ENCODE assay signal across 23 cellular contexts in genomic region chr5:33888582-33888981, GRCh38. TPM values are rescaled to one million over a fixed set of nuclear protein-coding genes. Genes with fewer than 3 reads are reported as not detected.
DNase-seq lines count a peak whose midpoint lies in the region; ATAC-seq, FAIRE-seq and TF ChIP-seq lines count a peak whose summit lies in the region.
"Had no signal": no experiment of that assay in that cellular context is flagged by ENCODE, and none has a peak within 500 bp of the region (broad histone marks: within the 10 kb centered on the region; RNA-seq: fewer than 3 reads in every experiment).

No MANE protein-coding gene starts in this region.

- H3K4me3 Mint-ChIP-seq in activated CD8-positive, alpha-beta T cell treated with anti-CD3 and anti-CD28 coated beads, Interleukin-2, amount 10 ng/mL, durations not matched to agents 7 days and 5 days, result no peak overlapping the region
- H3K4me3 Mint-ChIP-seq: activated naive CD8-positive, alpha-beta T cell treated with anti-CD3 and anti-CD28 coated beads for 36 hours; activated T-helper 17 cell treated with anti-CD3 and anti-CD28 coated beads, Interleukin-2, amount 50 U/mL, for 72 hours; neural progenitor cell; stimulated activated naive CD8-positive, alpha-beta T cell treated with anti-CD3 and anti-CD28 coated beads, Interleukin-15, Interleukin-2, amounts not matched to agents 100 ng/mL and 50 ng/mL, for 24 hours had no signal

- intact Hi-C loops in kidney (cut with DNase I), result no loop called here

- ATAC-seq in activated CD8-positive, alpha-beta T cell treated with anti-CD3 and anti-CD28 coated beads, Interleukin-2, amount 10 ng/mL, durations not matched to agents 7 days and 5 days, result no peak
- no peak for ATAC-seq in GM18505 (IDR thresholded peaks at IDR 0.05; ENCODE audit: unreplicated experiment)
- ATAC-seq: activated T-helper 17 cell treated with anti-CD3 and anti-CD28 coated beads, Interleukin-2, amount 50 U/mL, for 72 hours; left lung; mucosa of descending colon; Right ventricle myocardium inferior had no signal

- no peaks in the 10 kb centered on the region for H3K36me3 ChIP-seq in subcutaneous abdominal adipose tissue (ENCODE audit: control insufficient read depth in 5 of 5, insufficient read depth in 5 of 5, low read length in 5 of 5)
- H3K36me3 ChIP-seq in kidney (ENCODE audit: control insufficient read depth in 1 of 2, insufficient read depth in 2 of 2, low read length in 2 of 2), result no peaks in the 10 kb centered on the region
- H3K36me3 ChIP-seq: left lung, neural progenitor cell had no signal

- POLR2A ChIA-PET in activated CD8-positive, alpha-beta T cell treated with anti-CD3 and anti-CD28 coated beads, Interleukin-2, amount 10 ng/mL, durations not matched to agents 7 days and 5 days (lab: Charles Lee), result no interaction called here

- TF ChIP-seq CTCF in fibroblast of the aortic adventitia (IDR thresholded peaks at IDR 0.05; ENCODE audit: insufficient read depth, low read length) (no peak), kidney (IDR thresholded peaks at IDR 0.05; ENCODE audit: borderline replicate concordance, extremely low read depth, insufficient read depth) (no peak)

- peak overlapping the region; percentile 23 for H3K4me3 ChIP-seq in fibroblast of the aortic adventitia (ENCODE audit: low read depth, low read length)
- peak overlapping the region in 3 of 5 donors; percentile 29 to 38 (median 36) for H3K4me3 ChIP-seq in subcutaneous abdominal adipose tissue (ENCODE audit: low read depth in 1 of 5, low read length in 5 of 5)
- H3K4me3 ChIP-seq in kidney (ENCODE audit: low read length in 2 of 2), result no peak overlapping the region
- H3K4me3 ChIP-seq: left lung, mucosa of descending colon, neural progenitor cell had no signal

- H3K9me3 ChIP-seq in subcutaneous abdominal adipose tissue (ENCODE audit: control insufficient read depth in 5 of 5, low read length in 5 of 5) (no peaks in the 10 kb centered on the region), kidney (ENCODE audit: control insufficient read depth in 1 of 2, low read length in 2 of 2) (no peaks in the 10 kb centered on the region)
- H3K9me3 ChIP-seq: left lung, mucosa of descending colon had no signal

- H3K9me3 Mint-ChIP-seq in activated CD8-positive, alpha-beta T cell treated with anti-CD3 and anti-CD28 coated beads, Interleukin-2, amount 10 ng/mL, durations not matched to agents 7 days and 5 days (ENCODE audit: insufficient read depth), result no peaks in the 10 kb centered on the region
- H3K9me3 Mint-ChIP-seq: activated naive CD8-positive, alpha-beta T cell treated with anti-CD3 and anti-CD28 coated beads for 36 hours; activated T-helper 17 cell treated with anti-CD3 and anti-CD28 coated beads, Interleukin-2, amount 50 U/mL, for 72 hours; neural progenitor cell; stimulated activated naive CD8-positive, alpha-beta T cell treated with anti-CD3 and anti-CD28 coated beads, Interleukin-15, Interleukin-2, amounts not matched to agents 100 ng/mL and 50 ng/mL, for 24 hours had no signal

- peak overlapping the region in 1 of 5 donors; percentile 44 for H3K9ac ChIP-seq in subcutaneous abdominal adipose tissue (ENCODE audit: low read length in 5 of 5)
- no peak overlapping the region for H3K9ac ChIP-seq in kidney (ENCODE audit: low read length in 2 of 2)
- H3K9ac ChIP-seq: neural progenitor cell had no signal

- TF ChIP-seq POLR2A in GM18505 (IDR thresholded peaks at IDR 0.05; ENCODE audit: borderline replicate concordance, extremely low read depth, insufficient read depth, insufficient read length), result no peak

- H3K27me3 Mint-ChIP-seq in activated CD8-positive, alpha-beta T cell treated with anti-CD3 and anti-CD28 coated beads, Interleukin-2, amount 10 ng/mL, durations not matched to agents 7 days and 5 days (ENCODE audit: low read depth), result peaks cover 36% of the 10 kb centered on the region

- DNase-seq in HCEC 1CT, result peak; percentile 57
- DNase-seq in amniotic epithelial cell (ENCODE audit: low read depth), result peak; percentile 69
- peak; percentile 83 for DNase-seq in fibroblast of the aortic adventitia (ENCODE audit: low read depth)
- no peak for DNase-seq in kidney
- DNase-seq in activated CD8-positive, alpha-beta T cell treated with anti-CD3 and anti-CD28 coated beads, Interleukin-2, amount 10 ng/mL, durations not matched to agents 7 days and 5 days, result no peak
- DNase-seq: activated naive CD8-positive, alpha-beta T cell treated with anti-CD3 and anti-CD28 coated beads for 36 hours; glutamatergic neuron; left lung; mucosa of descending colon; NCI-H1694 treated with DMSO at 0.1 percent for 48 hours; stimulated activated CD4-positive, alpha-beta T cell treated with anti-CD3 and anti-CD28 coated beads, Interleukin-4, amount 100 ng/mL, for 24 hours; trophoblast cell had no signal

- H3K27ac ChIP-seq in subcutaneous abdominal adipose tissue (ENCODE audit: low read depth, low read length), result peak overlapping the region; percentile 92
- H3K27ac ChIP-seq in kidney (ENCODE audit: low read depth in 2 of 2, low read length in 2 of 2), result no peak overlapping the region
- H3K27ac ChIP-seq: neural progenitor cell had no signal

- CTCF ChIA-PET in activated CD8-positive, alpha-beta T cell treated with anti-CD3 and anti-CD28 coated beads, Interleukin-2, amount 10 ng/mL, durations not matched to agents 7 days and 5 days (lab: Charles Lee), result no interaction called here

- H3K4me1 ChIP-seq in subcutaneous abdominal adipose tissue (ENCODE audit: control insufficient read depth in 5 of 5, insufficient read depth in 5 of 5, low read length in 5 of 5) (peaks cover 13 to 79% (median 63%) of the 10 kb centered on the region in 5 donors), kidney (ENCODE audit: control insufficient read depth in 1 of 2, insufficient read depth in 1 of 2, low read depth in 1 of 2, low read length in 2 of 2) (peaks cover 0 to 7% of the 10 kb centered on the region in 2 donors)
- H3K4me1 ChIP-seq: left lung had no signal

- H3K36me3 Mint-ChIP-seq in activated CD8-positive, alpha-beta T cell treated with anti-CD3 and anti-CD28 coated beads, Interleukin-2, amount 10 ng/mL, durations not matched to agents 7 days and 5 days (ENCODE audit: low read depth), result no peaks in the 10 kb centered on the region
- H3K36me3 Mint-ChIP-seq: activated naive CD8-positive, alpha-beta T cell treated with anti-CD3 and anti-CD28 coated beads for 36 hours; neural progenitor cell had no signal

- no peak for FAIRE-seq in kidney (lab: Jason Lieb, UNC)
- FAIRE-seq: bronchial epithelial cell had no signal

- peaks cover 2% of the 10 kb centered on the region for H3K4me1 Mint-ChIP-seq in activated CD8-positive, alpha-beta T cell treated with anti-CD3 and anti-CD28 coated beads, Interleukin-2, amount 10 ng/mL, durations not matched to agents 7 days and 5 days (ENCODE audit: low read depth)

- H3K27me3 ChIP-seq in subcutaneous abdominal adipose tissue (ENCODE audit: control insufficient read depth in 5 of 5, insufficient read depth in 4 of 5, low read length in 5 of 5), result peaks cover 0 to 3% (median 0%) of the 10 kb centered on the region in 5 donors
- H3K27me3 ChIP-seq: neural progenitor cell had no signal

- no peak overlapping the region for H3K27ac Mint-ChIP-seq in activated CD8-positive, alpha-beta T cell treated with anti-CD3 and anti-CD28 coated beads, Interleukin-2, amount 10 ng/mL, durations not matched to agents 7 days and 5 days
- H3K27ac Mint-ChIP-seq: activated naive CD8-positive, alpha-beta T cell treated with anti-CD3 and anti-CD28 coated beads for 36 hours; activated T-helper 17 cell treated with anti-CD3 and anti-CD28 coated beads, Interleukin-2, amount 50 U/mL, for 72 hours; neural progenitor cell; stimulated activated naive CD8-positive, alpha-beta T cell treated with anti-CD3 and anti-CD28 coated beads, Interleukin-15, Interleukin-2, amounts not matched to agents 100 ng/mL and 50 ng/mL, for 24 hours had no signal

RNA-seq across cellular contexts. Expression of gene ADAMTS12, which starts 3.2 kb away (rescaled TPM):
- total RNA-seq in fibroblast of the aortic adventitia (ENCODE audit: low replicate concordance) (13.0 and 21.8 TPM in 2 replicates), kidney (2.0 TPM)
- 0.75 TPM for polyA plus RNA-seq in kidney (ENCODE audit: insufficient read depth, low read depth, low replicate concordance)
- not detected for total RNA-seq in activated CD8-positive, alpha-beta T cell treated with anti-CD3 and anti-CD28 coated beads, Interleukin-2, amount 10 ng/mL, durations not matched to agents 7 days and 5 days
- total RNA-seq: activated naive CD8-positive, alpha-beta T cell treated with anti-CD3 and anti-CD28 coated beads for 36 hours; activated T-helper 17 cell treated with anti-CD3 and anti-CD28 coated beads, Interleukin-2, amount 50 U/mL, for 72 hours; pulmonary artery endothelial cell had no signal

RNA-seq across cellular contexts. Expression of gene RXFP3, which starts 47.6 kb away (rescaled TPM):
- total RNA-seq in fibroblast of the aortic adventitia (ENCODE audit: low replicate concordance) (not detected in 2 replicates), kidney (not detected)
- polyA plus RNA-seq in kidney (ENCODE audit: insufficient read depth, low read depth, low replicate concordance), result not detected
- not detected for total RNA-seq in activated CD8-positive, alpha-beta T cell treated with anti-CD3 and anti-CD28 coated beads, Interleukin-2, amount 10 ng/mL, durations not matched to agents 7 days and 5 days
- total RNA-seq: activated naive CD8-positive, alpha-beta T cell treated with anti-CD3 and anti-CD28 coated beads for 36 hours; activated T-helper 17 cell treated with anti-CD3 and anti-CD28 coated beads, Interleukin-2, amount 50 U/mL, for 72 hours; bronchial epithelial cell; Daoy; epithelial cell of proximal tubule; left lung; mucosa of descending colon; pulmonary artery endothelial cell; Right ventricle myocardium inferior had no signal
- polyA plus RNA-seq: BJ had no signal

Comparison
In these comparisons a context has a peak if more than half of its experiments do, and no peak if none do; other contexts are left out.
1. DNase-seq: peak in HCEC 1CT (single experiment), amniotic epithelial cell (single experiment) and fibroblast of the aortic adventitia (single experiment); none in kidney (single experiment) and activated CD8-positive, alpha-beta T cell treated with anti-CD3 and anti-CD28 coated beads, Interleukin-2, amount 10 ng/mL, durations not matched to agents 7 days and 5 days (single experiment).
2. H3K4me3 ChIP-seq: peak in fibroblast of the aortic adventitia (single experiment) and subcutaneous abdominal adipose tissue (3 of 5); none in kidney (0 of 2).